In genomic region chr13:32878172-32878571, GRCh38 we compare ENCODE assay signal across 22 cellular contexts.
DNase-seq lines count a peak whose midpoint lies in the region; ATAC-seq and TF ChIP-seq lines count a peak whose summit lies in the region.
"Had no signal": no experiment of that assay in that cellular context is flagged by ENCODE, and none has a peak within 500 bp of the region (broad histone marks: within the 10 kb centered on the region; RNA-seq: fewer than 3 reads in every experiment).

No MANE protein-coding gene starts in this region.

- no peak overlapping the region for H3K4me3 Mint-ChIP-seq in activated naive CD4-positive, alpha-beta T cell treated with anti-CD3 and anti-CD28 coated beads, Interleukin-2, amount 10 ng/mL, durations not matched to agents 7 days and 5 days
- no peak overlapping the region for H3K4me3 Mint-ChIP-seq in stimulated activated memory B cell treated with anti-CD40 and anti-IgM and Interleukin-4, amounts not matched to agents 10 μg/mL and 1 μg/mL and 100 μg/mL, for 72 hours
- H3K4me3 Mint-ChIP-seq: CD4-positive, CD25-positive, alpha-beta regulatory T cell had no signal

- no peak overlapping the region for H3K27ac ChIP-seq in RWPE1
- H3K27ac ChIP-seq: coronary artery, testis had no signal

- TF ChIP-seq CTCF in RWPE1 (conservative IDR thresholded peaks at IDR 0.05; ENCODE audit: low read depth) = no peak
- no peak for TF ChIP-seq CTCF in fibroblast of the aortic adventitia (IDR thresholded peaks at IDR 0.05; ENCODE audit: insufficient read depth, low read length)

- peak; percentile 33 to 85 for ATAC-seq in activated naive CD4-positive, alpha-beta T cell treated with anti-CD3 and anti-CD28 coated beads, Interleukin-2, amount 50 U/mL, for 72 hours
- no peak for ATAC-seq in GM19351 (IDR thresholded peaks at IDR 0.05; ENCODE audit: unreplicated experiment)
- ATAC-seq in stimulated activated memory B cell treated with anti-CD40 and anti-IgM and Interleukin-4, amounts not matched to agents 10 μg/mL and 1 μg/mL and 100 μg/mL, for 72 hours = no peak
- ATAC-seq: left colon, mucosa of descending colon, Panc1 had no signal

- no peak overlapping the region for H3K27ac Mint-ChIP-seq in activated naive CD4-positive, alpha-beta T cell treated with anti-CD3 and anti-CD28 coated beads, Interleukin-2, amount 50 U/mL, for 72 hours
- no peak overlapping the region for H3K27ac Mint-ChIP-seq in activated naive CD4-positive, alpha-beta T cell treated with anti-CD3 and anti-CD28 coated beads, Interleukin-2, amount 10 ng/mL, durations not matched to agents 7 days and 5 days
- no peak overlapping the region for H3K27ac Mint-ChIP-seq in stimulated activated memory B cell treated with anti-CD40 and anti-IgM and Interleukin-4, amounts not matched to agents 10 μg/mL and 1 μg/mL and 100 μg/mL, for 72 hours
- H3K27ac Mint-ChIP-seq: CD4-positive, CD25-positive, alpha-beta regulatory T cell had no signal

- CTCF ChIA-PET in activated naive CD4-positive, alpha-beta T cell treated with anti-CD3 and anti-CD28 coated beads, Interleukin-2, amount 10 ng/mL, durations not matched to agents 7 days and 5 days (lab: Charles Lee) = no interaction called here
- CTCF ChIA-PET in RWPE1 (lab: Yijun Ruan, JAX) = no interaction called here
- CTCF ChIA-PET in HEK293T (lab: Yijun Ruan, JAX) = no interaction called here

- DNase-seq in activated naive CD4-positive, alpha-beta T cell treated with anti-CD3 and anti-CD28 coated beads, Interleukin-2, amount 50 U/mL, for 72 hours (ENCODE audit: low spot score in 2 of 2) = no peak
- no peak for DNase-seq in activated naive CD4-positive, alpha-beta T cell treated with anti-CD3 and anti-CD28 coated beads, Interleukin-2, amount 10 ng/mL, durations not matched to agents 7 days and 5 days
- peak; percentile 42 for DNase-seq in RWPE1 (ENCODE audit: low spot score)
- DNase-seq in fibroblast of the aortic adventitia (ENCODE audit: low read depth) = peak; percentile 12
- DNase-seq in HEK293T (ENCODE audit: extremely low spot score) = no peak
- no peak for DNase-seq in Kasumi-1 (lab: John Stamatoyannopoulos, UW)
- DNase-seq: activated CD4-positive, alpha-beta T cell treated with anti-CD3 and anti-CD28 coated beads, Interleukin-2, amount 50 U/mL, for 1 hour; activated CD8-positive, alpha-beta memory T cell treated with anti-CD3 and anti-CD28 coated beads, Interleukin-2, amount 50 U/mL, for 48 hours; activated naive CD4-positive, alpha-beta T cell; CD4-positive, CD25-positive, alpha-beta regulatory T cell; DMS79; left colon; mucosa of descending colon; NCI-H1417 treated with DMSO at 0.1 percent for 48 hours; NCI-H2171; stimulated activated CD4-positive, alpha-beta T cell treated with anti-CD3 and anti-CD28 coated beads, Interleukin-12 subunit alpha, Interleukin-12 subunit beta, amount 100 ng/mL, for 4 hours; SW 1271; testis had no signal

- no peaks in the 10 kb centered on the region for H3K27me3 Mint-ChIP-seq in activated naive CD4-positive, alpha-beta T cell treated with anti-CD3 and anti-CD28 coated beads, Interleukin-2, amount 10 ng/mL, durations not matched to agents 7 days and 5 days
- H3K27me3 Mint-ChIP-seq in stimulated activated memory B cell treated with anti-CD40 and anti-IgM and Interleukin-4, amounts not matched to agents 10 μg/mL and 1 μg/mL and 100 μg/mL, for 72 hours = no peaks in the 10 kb centered on the region

- no peak overlapping the region for H3K4me3 ChIP-seq in fibroblast of the aortic adventitia (ENCODE audit: low read depth, low read length)
- H3K4me3 ChIP-seq: coronary artery, mucosa of descending colon, testis had no signal

- H3K4me1 Mint-ChIP-seq in activated naive CD4-positive, alpha-beta T cell treated with anti-CD3 and anti-CD28 coated beads, Interleukin-2, amount 10 ng/mL, durations not matched to agents 7 days and 5 days = no peaks in the 10 kb centered on the region
- H3K4me1 Mint-ChIP-seq in stimulated activated memory B cell treated with anti-CD40 and anti-IgM and Interleukin-4, amounts not matched to agents 10 μg/mL and 1 μg/mL and 100 μg/mL, for 72 hours = no peaks in the 10 kb centered on the region
- H3K4me1 Mint-ChIP-seq: CD4-positive, CD25-positive, alpha-beta regulatory T cell had no signal

- H3K36me3 Mint-ChIP-seq in activated naive CD4-positive, alpha-beta T cell treated with anti-CD3 and anti-CD28 coated beads, Interleukin-2, amount 50 U/mL, for 72 hours = no peaks in the 10 kb centered on the region
- no peaks in the 10 kb centered on the region for H3K36me3 Mint-ChIP-seq in activated naive CD4-positive, alpha-beta T cell treated with anti-CD3 and anti-CD28 coated beads, Interleukin-2, amount 10 ng/mL, durations not matched to agents 7 days and 5 days
- H3K36me3 Mint-ChIP-seq in stimulated activated memory B cell treated with anti-CD40 and anti-IgM and Interleukin-4, amounts not matched to agents 10 μg/mL and 1 μg/mL and 100 μg/mL, for 72 hours = no peaks in the 10 kb centered on the region
- H3K36me3 Mint-ChIP-seq: CD4-positive, CD25-positive, alpha-beta regulatory T cell had no signal

- H3K9me3 Mint-ChIP-seq in activated naive CD4-positive, alpha-beta T cell treated with anti-CD3 and anti-CD28 coated beads, Interleukin-2, amount 50 U/mL, for 72 hours = no peaks in the 10 kb centered on the region
- no peaks in the 10 kb centered on the region for H3K9me3 Mint-ChIP-seq in activated naive CD4-positive, alpha-beta T cell treated with anti-CD3 and anti-CD28 coated beads, Interleukin-2, amount 10 ng/mL, durations not matched to agents 7 days and 5 days
- H3K9me3 Mint-ChIP-seq in stimulated activated memory B cell treated with anti-CD40 and anti-IgM and Interleukin-4, amounts not matched to agents 10 μg/mL and 1 μg/mL and 100 μg/mL, for 72 hours = no peaks in the 10 kb centered on the region

- POLR2A ChIA-PET in RWPE1 (lab: Yijun Ruan, JAX; ENCODE audit: low non-redundant PET) (no interaction called here), HEK293T (lab: Yijun Ruan, JAX) (no interaction called here)

TF ChIP-seq in HEK293T, 16 proteins besides CTCF, POLR2A, EP300 and RAD21:
- no peak for TF ChIP-seq TARDBP (IDR thresholded peaks at IDR 0.05)
- TF ChIP-seq ZNF384 (IDR thresholded peaks at IDR 0.05) = no peak
- no peak for TF ChIP-seq FOXM1 (IDR thresholded peaks at IDR 0.05; ENCODE audit: borderline replicate concordance)
- TF ChIP-seq, protein P1, sequence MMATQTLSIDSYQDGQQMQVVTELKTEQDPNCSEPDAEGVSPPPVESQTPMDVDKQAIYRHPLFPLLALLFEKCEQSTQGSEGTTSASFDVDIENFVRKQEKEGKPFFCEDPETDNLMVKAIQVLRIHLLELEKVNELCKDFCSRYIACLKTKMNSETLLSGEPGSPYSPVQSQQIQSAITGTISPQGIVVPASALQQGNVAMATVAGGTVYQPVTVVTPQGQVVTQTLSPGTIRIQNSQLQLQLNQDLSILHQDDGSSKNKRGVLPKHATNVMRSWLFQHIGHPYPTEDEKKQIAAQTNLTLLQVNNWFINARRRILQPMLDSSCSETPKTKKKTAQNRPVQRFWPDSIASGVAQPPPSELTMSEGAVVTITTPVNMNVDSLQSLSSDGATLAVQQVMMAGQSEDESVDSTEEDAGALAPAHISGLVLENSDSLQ (IDR thresholded peaks at IDR 0.05) = no peak
- TF ChIP-seq SP1 (IDR thresholded peaks at IDR 0.05) = no peak
- TF ChIP-seq CTBP1 (IDR thresholded peaks at IDR 0.05; ENCODE audit: borderline replicate concordance) = no peak
- no peak for TF ChIP-seq ARNT (IDR thresholded peaks at IDR 0.05)
- TF ChIP-seq HDGF (IDR thresholded peaks at IDR 0.05; ENCODE audit: borderline replicate concordance) = no peak
- no peak for TF ChIP-seq FOXK2 (IDR thresholded peaks at IDR 0.05)
- TF ChIP-seq ELF4 (IDR thresholded peaks at IDR 0.05) = no peak
- no peak for TF ChIP-seq SUZ12 (IDR thresholded peaks at IDR 0.05)
- no peak for TF ChIP-seq LEF1 (IDR thresholded peaks at IDR 0.05; ENCODE audit: borderline replicate concordance)
- no peak for TF ChIP-seq L3MBTL2 (conservative IDR thresholded peaks at IDR 0.05)
- TF ChIP-seq FOXA1 (IDR thresholded peaks at IDR 0.05) = no peak
- no peak for TF ChIP-seq BHLHE40 (IDR thresholded peaks at IDR 0.05; ENCODE audit: borderline replicate concordance)
- TF ChIP-seq NFRKB (IDR thresholded peaks at IDR 0.05) = no peak

Comparison
In these comparisons a context has a peak if more than half of its experiments do, and no peak if none do; other contexts are left out.
1. ATAC-seq: peak in activated naive CD4-positive, alpha-beta T cell treated with anti-CD3 and anti-CD28 coated beads, Interleukin-2, amount 50 U/mL, for 72 hours (2 of 2); none in GM19351 (single experiment) and stimulated activated memory B cell treated with anti-CD40 and anti-IgM and Interleukin-4, amounts not matched to agents 10 μg/mL and 1 μg/mL and 100 μg/mL, for 72 hours (single experiment).
2. DNase-seq: peak in RWPE1 (single experiment) and fibroblast of the aortic adventitia (single experiment); none in activated naive CD4-positive, alpha-beta T cell treated with anti-CD3 and anti-CD28 coated beads, Interleukin-2, amount 50 U/mL, for 72 hours (0 of 2), activated naive CD4-positive, alpha-beta T cell treated with anti-CD3 and anti-CD28 coated beads, Interleukin-2, amount 10 ng/mL, durations not matched to agents 7 days and 5 days (single experiment), HEK293T (single experiment) and Kasumi-1 (0 of 2).